11 cellular contexts compared by ENCODE assay signal in genomic region chr6:34610819-34611477, GRCh38. TPM values are rescaled to one million over a fixed set of nuclear protein-coding genes. Genes with fewer than 3 reads are reported as not detected.
DNase-seq lines count a peak whose midpoint lies in the region; ATAC-seq and TF ChIP-seq lines count a peak whose summit lies in the region.
"Had no signal": no experiment of that assay in that cellular context is flagged by ENCODE, and none has a peak within 500 bp of the region (broad histone marks: within the 10 kb centered on the region; RNA-seq: fewer than 3 reads in every experiment).

No MANE protein-coding gene starts in this region.

- H3K36me3 Mint-ChIP-seq in WTC11 = peaks cover 3% of the 10 kb centered on the region

- POLR2A ChIA-PET in WTC11 (lab: Charles Lee) = no interaction called here

- H3K27me3 Mint-ChIP-seq in WTC11 (ENCODE audit: low read depth) = no peaks in the 10 kb centered on the region
- H3K27me3 Mint-ChIP-seq: activated B cell treated with CpG ODN at 0.5 μM for 24 hours had no signal

- DNase-seq in HFF-Myc (ENCODE audit: extremely low read depth, low read depth) = peak; percentile 38
- no peak for DNase-seq in WTC11 (ENCODE audit: low spot score)
- peak; percentile 40 for DNase-seq in hepatocyte (ENCODE audit: low spot score)
- DNase-seq in hippocampal formation (lab: John Stamatoyannopoulos, UW) = no peak
- DNase-seq in NCI-H146 (lab: John Stamatoyannopoulos, UW) = no peak
- DNase-seq in SKM-1 treated with dmso at 0.1 percent for 144 hours (lab: John Stamatoyannopoulos, UW; ENCODE audit: unreplicated experiment) = no peak
- DNase-seq: activated B cell treated with CpG ODN at 0.5 μM for 24 hours, amygdala, immature natural killer cell had no signal

- TF ChIP-seq CTCF in HFF-Myc (IDR thresholded peaks at IDR 0.05; ENCODE audit: low read depth, low read length, missing control alignments) (no peak), WTC11 (IDR thresholded peaks at IDR 0.05) (no peak), hepatocyte (IDR thresholded peaks at IDR 0.05; ENCODE audit: poor library complexity) (no peak)

- H3K9me2 ChIP-seq in hepatocyte (replicated peaks; ENCODE audit: insufficient read depth) = no peaks in the 10 kb centered on the region

- no peaks in the 10 kb centered on the region for H3K9me3 ChIP-seq in hepatocyte (ENCODE audit: low read depth)

- no peak overlapping the region for H3K4me2 ChIP-seq in hepatocyte

- H3K4me3 Mint-ChIP-seq in WTC11 = no peak overlapping the region
- H3K4me3 Mint-ChIP-seq: activated B cell treated with CpG ODN at 0.5 μM for 24 hours, immature natural killer cell had no signal

- no peak overlapping the region for H2AFZ ChIP-seq in ACC112 (ENCODE audit: low read length, unreplicated experiment)
- H2AFZ ChIP-seq in hepatocyte = no peak overlapping the region

- H3K27me3 ChIP-seq in ACC112 (ENCODE audit: insufficient read depth, low read length) = no peaks in the 10 kb centered on the region
- no peaks in the 10 kb centered on the region for H3K27me3 ChIP-seq in hepatocyte

- H3K4me1 ChIP-seq in ACC112 (ENCODE audit: control insufficient read depth, insufficient read depth, low read length, unreplicated experiment) (peaks cover 28% of the 10 kb centered on the region), hepatocyte (ENCODE audit: insufficient read depth) (no peaks in the 10 kb centered on the region)

- peaks cover 19% of the 10 kb centered on the region for H3K79me2 ChIP-seq in ACC112 (ENCODE audit: control insufficient read depth, insufficient read depth, low read length, unreplicated experiment)
- H3K79me2 ChIP-seq in hepatocyte = peaks cover 60% of the 10 kb centered on the region

- peaks cover 2% of the 10 kb centered on the region; the same call in 1 of the 2 replicates for H3K4me1 Mint-ChIP-seq in WTC11

- no peak overlapping the region for H3K4me3 ChIP-seq in ACC112 (ENCODE audit: low read depth, low read length)
- no peak overlapping the region for H3K4me3 ChIP-seq in HFF-Myc (replicated peaks; ENCODE audit: low read depth, low read length)
- no peak overlapping the region for H3K4me3 ChIP-seq in hepatocyte

- H3K27ac ChIP-seq in ACC112 (ENCODE audit: low read depth, low read length) (peak overlapping the region; percentile 58), hepatocyte (peak overlapping the region; percentile 23)

- H4K20me1 ChIP-seq in hepatocyte (ENCODE audit: insufficient read depth, poor library complexity, severe bottlenecking) = peaks cover 14% of the 10 kb centered on the region

- 67% methylated on average over 4 of the region's 4 CpGs for WGBS in hepatocyte (ENCODE audit: low lambda C conversion rate, missing lambda C conversion rate)

- CTCF ChIA-PET in WTC11 (lab: Charles Lee) = interaction anchor here (1.0 to 4.8 kb wide), 9 partner anchors 22 to 447 kb away, joined by 4 to 102 read pairs (median 8); no protein-coding TSS in a partner anchor

- H3K36me3 ChIP-seq in ACC112 (ENCODE audit: insufficient read depth, low read length) = no peaks in the 10 kb centered on the region
- no peaks in the 10 kb centered on the region for H3K36me3 ChIP-seq in hepatocyte (replicated peaks; ENCODE audit: insufficient read depth, low read depth)

- no peaks in the 10 kb centered on the region for H3K9me3 Mint-ChIP-seq in WTC11
- H3K9me3 Mint-ChIP-seq: activated B cell treated with CpG ODN at 0.5 μM for 24 hours, immature natural killer cell had no signal

- ATAC-seq in WTC11 = no peak
- no peak for ATAC-seq in HG02970 (IDR thresholded peaks at IDR 0.05; ENCODE audit: low FRiP score, unreplicated experiment)

- peak overlapping the region; percentile 14; the same call in 1 of the 2 replicates for H3K27ac Mint-ChIP-seq in WTC11

TF ChIP-seq in WTC11, 78 proteins besides CTCF, POLR2A, EP300 and RAD21:
- TF ChIP-seq JUN (CRISPR knock-in tag; IDR thresholded peaks at IDR 0.05) (no peak), IRF2 (CRISPR knock-in tag; IDR thresholded peaks at IDR 0.05; ENCODE audit: borderline replicate concordance, low read depth) (no peak), ZSCAN18 (CRISPR knock-in tag; IDR thresholded peaks at IDR 0.05) (no peak), ZNF671 (CRISPR knock-in tag; IDR thresholded peaks at IDR 0.05) (no peak), ZNF423 (CRISPR knock-in tag; IDR thresholded peaks at IDR 0.05) (no peak), FOXP1 (CRISPR knock-in tag; IDR thresholded peaks at IDR 0.05; ENCODE audit: borderline replicate concordance) (no peak), MYBL2 (CRISPR knock-in tag; IDR thresholded peaks at IDR 0.05) (no peak), ZNF532 (CRISPR knock-in tag; IDR thresholded peaks at IDR 0.05; ENCODE audit: borderline replicate concordance) (no peak), PREB (CRISPR knock-in tag; IDR thresholded peaks at IDR 0.05; ENCODE audit: borderline replicate concordance) (no peak), E2F1 (CRISPR knock-in tag; IDR thresholded peaks at IDR 0.05) (no peak), CREM (CRISPR knock-in tag; IDR thresholded peaks at IDR 0.05) (no peak), SMAD4 (CRISPR knock-in tag; IDR thresholded peaks at IDR 0.05) (no peak)

RNA-seq across cellular contexts. Expression of gene SPDEF, which starts 54.8 kb away (rescaled TPM):
- 0.44 to 0.72 TPM (median 0.50 TPM) in 3 replicates for total RNA-seq in WTC11 (2021)
- total RNA-seq in hepatocyte = 0.48 and 1.5 TPM in 2 replicates
- polyA plus RNA-seq in hepatocyte = 0.34 and 0.80 TPM in 2 replicates
- polyA plus RNA-seq: immature natural killer cell had no signal

Comparison
In these comparisons a context has a peak if more than half of its experiments do, and no peak if none do; other contexts are left out.
1. DNase-seq: peak in HFF-Myc (single experiment) and hepatocyte (single experiment); none in WTC11 (single experiment), hippocampal formation (0 of 2), NCI-H146 (single experiment) and SKM-1 treated with dmso at 0.1 percent for 144 hours (single experiment).